ENCODE assay signal across 25 cellular contexts in genomic region chr5:113761594-113761993, GRCh38.
DNase-seq lines count a peak whose midpoint lies in the region; ATAC-seq, FAIRE-seq and TF ChIP-seq lines count a peak whose summit lies in the region.
"Had no signal": no experiment of that assay in that cellular context is flagged by ENCODE, and none has a peak within 500 bp of the region (broad histone marks: within the 10 kb centered on the region; RNA-seq: fewer than 3 reads in every experiment).

No MANE protein-coding gene starts in this region.

- FAIRE-seq in GM12878 (lab: Jason Lieb, UNC), result no peak
- FAIRE-seq: A549, GM12891, GM19239 had no signal

- no peak overlapping the region; the same call in 1 of the 2 replicates for H3K4me2 ChIP-seq in GM12878 (ENCODE audit: control insufficient read depth, insufficient read depth)
- H3K4me2 ChIP-seq: A549, BLaER1 had no signal

- no TSS peak for BruUV-seq in GM12878 (replicated peaks; lab: Mats Ljungman, UMichigan)

- H3K27me3 ChIP-seq in GM12878 (replicated peaks in 1 of 2; ENCODE audit: control insufficient read depth in 2 of 2, insufficient read depth in 2 of 2, low read length in 1 of 2), result no peaks in the 10 kb centered on the region
- H3K27me3 ChIP-seq: BE2C, BLaER1 had no signal

- SMC1A ChIA-PET in GM12878 (lab: Charles Lee; ENCODE audit: uncharacterized antibody, unreplicated experiment), result interaction anchor here (1.5 kb wide), 1 partner anchor 79 kb away, joined by 4 read pairs; no protein-coding TSS in a partner anchor

- no peaks in the 10 kb centered on the region for H3K36me3 ChIP-seq in GM12878 (ENCODE audit: control insufficient read depth in 2 of 2, insufficient read depth in 2 of 2, low read length in 1 of 2)
- H3K36me3 ChIP-seq: BE2C, BLaER1 had no signal

- ATAC-seq in GM19395 (IDR thresholded peaks at IDR 0.05; ENCODE audit: unreplicated experiment) (peak; percentile 48), HG02798 (IDR thresholded peaks at IDR 0.05; ENCODE audit: poor library complexity, unreplicated experiment) (peak; percentile 43), HG03432 (IDR thresholded peaks at IDR 0.05; ENCODE audit: unreplicated experiment) (peak; percentile 35), GM12878 (peak; percentile 26), GM18502 (IDR thresholded peaks at IDR 0.05; ENCODE audit: poor library complexity, unreplicated experiment) (no peak)
- ATAC-seq: A549 had no signal

- H3K79me2 ChIP-seq in GM12878 (ENCODE audit: control insufficient read depth, insufficient read depth, low read length), result no peaks in the 10 kb centered on the region

- in situ Hi-C loops in GM12878 (cut with MboI), result no loop called here

- RAD21 ChIA-PET in GM12878 (lab: Charles Lee; ENCODE audit: unreplicated experiment), result interaction anchor here (1.6 kb wide), 1 partner anchor 81 kb away, joined by 3 read pairs; no protein-coding TSS in a partner anchor

- no peak for TF ChIP-seq POLR2A in GM12878 (IDR thresholded peaks at IDR 0.05; ENCODE audit: low read depth, low read length)

- H2AFZ ChIP-seq in GM12878 (ENCODE audit: control insufficient read depth, low read depth, low read length), result no peak overlapping the region

- 24% methylated on average over 1 of the region's 1 CpG for WGBS in GM12878 (ENCODE audit: insufficient coverage, insufficient replicate concordance, low lambda C conversion rate, missing lambda C conversion rate)

- H3K9me3 ChIP-seq in GM12878 (replicated peaks; ENCODE audit: control insufficient read depth, insufficient read depth, low read length), result peaks cover 1% of the 10 kb centered on the region; the same call in 1 of the 3 replicates
- H3K9me3 ChIP-seq: A549, BE2C had no signal

- no peak for TF ChIP-seq CTCF in GM12878 (IDR thresholded peaks at IDR 0.05 in 2 of 3, conservative IDR thresholded peaks at IDR 0.05 in 1 of 3; ENCODE audit: control insufficient read depth in 2 of 3, extremely low read depth in 1 of 3, insufficient read depth in 1 of 3, low read depth in 3 of 3, low read length in 3 of 3)

- no peak for TF ChIP-seq RAD21 in GM12878 (IDR thresholded peaks at IDR 0.05; ENCODE audit: insufficient read depth, low read depth, low read length)

- intact Hi-C loops in GM12878 (cut with micrococcal nuclease; ENCODE audit: unreplicated experiment), result no loop called here

- H3K4me3 ChIP-seq in GM12878, result no peak overlapping the region
- H3K4me3 ChIP-seq: A549, BLaER1 had no signal

- no peaks in the 10 kb centered on the region for H3K4me1 ChIP-seq in GM12878 (ENCODE audit: control insufficient read depth, insufficient read depth, low read length)
- H3K4me1 ChIP-seq: A549, BE2C, BLaER1 had no signal

- POLR2A ChIA-PET in GM12878 (lab: Charles Lee), result no interaction called here

- no peak overlapping the region for H3K27ac ChIP-seq in GM12878 (ENCODE audit: control insufficient read depth, insufficient read depth)
- H3K27ac ChIP-seq: 22Rv1, A549, BLaER1 had no signal

- CTCF ChIA-PET in GM12878 (lab: Yijun Ruan, JAX), result no interaction called here

- no peaks in the 10 kb centered on the region for H4K20me1 ChIP-seq in GM12878 (ENCODE audit: control insufficient read depth, insufficient read depth)
- H4K20me1 ChIP-seq: BLaER1 had no signal

- no peak for DNase-seq in GM12878 (ENCODE audit: low read depth, low spot score)
- no peak for DNase-seq in NCI-H524 treated with DMSO at 0.1 percent for 48 hours (lab: John Stamatoyannopoulos, UW)
- no peak for DNase-seq in OCI-M1 (lab: John Stamatoyannopoulos, UW)
- DNase-seq: BE2C; C1 segment of cervical spinal cord; CD4-positive, alpha-beta memory T cell; CD4-positive, CD25-positive, alpha-beta regulatory T cell; CD8-positive, alpha-beta memory T cell; COR-L47; DMS 273 treated with DMSO at 0.1 percent for 48 hours; DMS153; DMS53; DMS79; DND-41; EL; GDM1 had no signal

- H3K9ac ChIP-seq in GM12878 (ENCODE audit: control insufficient read depth, insufficient read depth, low read length), result no peak overlapping the region
- H3K9ac ChIP-seq: BLaER1 had no signal

- no peak for TF ChIP-seq EP300 in GM12878 (IDR thresholded peaks at IDR 0.05; ENCODE audit: borderline replicate concordance in 1 of 2, control insufficient read depth in 1 of 2, low read depth in 2 of 2, low read length in 2 of 2)

TF ChIP-seq in GM12878, 131 proteins besides CTCF, POLR2A, EP300 and RAD21:
- TF ChIP-seq, protein P1, sequence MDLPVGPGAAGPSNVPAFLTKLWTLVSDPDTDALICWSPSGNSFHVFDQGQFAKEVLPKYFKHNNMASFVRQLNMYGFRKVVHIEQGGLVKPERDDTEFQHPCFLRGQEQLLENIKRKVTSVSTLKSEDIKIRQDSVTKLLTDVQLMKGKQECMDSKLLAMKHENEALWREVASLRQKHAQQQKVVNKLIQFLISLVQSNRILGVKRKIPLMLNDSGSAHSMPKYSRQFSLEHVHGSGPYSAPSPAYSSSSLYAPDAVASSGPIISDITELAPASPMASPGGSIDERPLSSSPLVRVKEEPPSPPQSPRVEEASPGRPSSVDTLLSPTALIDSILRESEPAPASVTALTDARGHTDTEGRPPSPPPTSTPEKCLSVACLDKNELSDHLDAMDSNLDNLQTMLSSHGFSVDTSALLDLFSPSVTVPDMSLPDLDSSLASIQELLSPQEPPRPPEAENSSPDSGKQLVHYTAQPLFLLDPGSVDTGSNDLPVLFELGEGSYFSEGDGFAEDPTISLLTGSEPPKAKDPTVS (IDR thresholded peaks at IDR 0.05; ENCODE audit: low read depth, low read length), result no peak
- TF ChIP-seq TCF3 (IDR thresholded peaks at IDR 0.05; ENCODE audit: borderline replicate concordance, insufficient read depth, low read depth, low read length) (no peak), RBBP5 (conservative IDR thresholded peaks at IDR 0.05) (no peak), SIN3A (IDR thresholded peaks at IDR 0.05; ENCODE audit: low read depth, low read length) (no peak), LARP7 (IDR thresholded peaks at IDR 0.05) (no peak), CHD2 (IDR thresholded peaks at IDR 0.05; ENCODE audit: borderline replicate concordance, low read depth, low read length) (no peak), MTA3 (IDR thresholded peaks at IDR 0.05; ENCODE audit: borderline replicate concordance, low read length) (no peak), NRF1 (conservative IDR thresholded peaks at IDR 0.05; ENCODE audit: low read depth, low read length) (no peak), FOXK2 (IDR thresholded peaks at IDR 0.05) (no peak), IRF4 (IDR thresholded peaks at IDR 0.05; ENCODE audit: low read depth, low read length) (no peak), TBL1XR1 (IDR thresholded peaks at IDR 0.05; ENCODE audit: low read depth, low read length) (no peak), IKZF2 (IDR thresholded peaks at IDR 0.05) (no peak), POLR2AphosphoS5 (IDR thresholded peaks at IDR 0.05; ENCODE audit: low read length) (no peak), TCF12 (IDR thresholded peaks at IDR 0.05; ENCODE audit: low read depth, low read length) (no peak), JUNB (IDR thresholded peaks at IDR 0.05) (no peak), FOXM1 (IDR thresholded peaks at IDR 0.05; ENCODE audit: low read depth, low read length) (no peak), KLF5 (IDR thresholded peaks at IDR 0.05; ENCODE audit: partially characterized antibody) (no peak), SUPT20H (IDR thresholded peaks at IDR 0.05; ENCODE audit: borderline replicate concordance, control insufficient read depth, low read depth, low read length) (no peak)
- TF ChIP-seq, protein P2, sequence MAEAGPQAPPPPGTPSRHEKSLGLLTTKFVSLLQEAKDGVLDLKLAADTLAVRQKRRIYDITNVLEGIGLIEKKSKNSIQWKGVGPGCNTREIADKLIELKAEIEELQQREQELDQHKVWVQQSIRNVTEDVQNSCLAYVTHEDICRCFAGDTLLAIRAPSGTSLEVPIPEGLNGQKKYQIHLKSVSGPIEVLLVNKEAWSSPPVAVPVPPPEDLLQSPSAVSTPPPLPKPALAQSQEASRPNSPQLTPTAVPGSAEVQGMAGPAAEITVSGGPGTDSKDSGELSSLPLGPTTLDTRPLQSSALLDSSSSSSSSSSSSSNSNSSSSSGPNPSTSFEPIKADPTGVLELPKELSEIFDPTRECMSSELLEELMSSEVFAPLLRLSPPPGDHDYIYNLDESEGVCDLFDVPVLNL (IDR thresholded peaks at IDR 0.05; ENCODE audit: low read depth, low read length), result no peak
- TF ChIP-seq, protein P3, sequence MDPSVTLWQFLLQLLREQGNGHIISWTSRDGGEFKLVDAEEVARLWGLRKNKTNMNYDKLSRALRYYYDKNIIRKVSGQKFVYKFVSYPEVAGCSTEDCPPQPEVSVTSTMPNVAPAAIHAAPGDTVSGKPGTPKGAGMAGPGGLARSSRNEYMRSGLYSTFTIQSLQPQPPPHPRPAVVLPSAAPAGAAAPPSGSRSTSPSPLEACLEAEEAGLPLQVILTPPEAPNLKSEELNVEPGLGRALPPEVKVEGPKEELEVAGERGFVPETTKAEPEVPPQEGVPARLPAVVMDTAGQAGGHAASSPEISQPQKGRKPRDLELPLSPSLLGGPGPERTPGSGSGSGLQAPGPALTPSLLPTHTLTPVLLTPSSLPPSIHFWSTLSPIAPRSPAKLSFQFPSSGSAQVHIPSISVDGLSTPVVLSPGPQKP (IDR thresholded peaks at IDR 0.05; ENCODE audit: low read depth, low read length), result no peak
